ENCODE assay signal across 1 cellular context in the genomic region with DNA sequence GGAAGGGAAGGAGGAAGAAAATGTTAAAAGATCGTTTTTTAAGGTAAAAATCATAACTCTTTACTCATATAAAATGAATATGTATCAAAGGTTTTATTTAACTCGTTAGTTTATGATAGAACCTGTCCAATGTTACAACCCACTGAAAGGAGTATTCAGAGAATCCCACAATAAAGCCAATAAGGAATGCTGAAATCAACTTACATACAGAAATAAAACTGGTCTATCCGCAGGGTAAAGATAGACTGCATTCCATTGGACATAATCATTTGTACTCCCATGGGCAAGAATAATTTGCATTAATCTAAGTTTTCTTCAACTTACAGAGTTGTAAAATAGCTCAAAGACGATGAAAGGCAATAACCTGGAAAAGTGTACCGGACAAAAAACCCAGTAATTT.
TF ChIP-seq lines count a peak whose summit lies in the region.

No MANE protein-coding gene starts in this region.

TF ChIP-seq in SK-N-SH, 30 proteins besides CTCF, POLR2A, EP300 and RAD21 (continued from another document):
- TF ChIP-seq FOSL2 (IDR thresholded peaks at IDR 0.05; ENCODE audit: borderline replicate concordance, low read depth) (peak; percentile 44; the same call in 1 of the 2 replicates), TEAD4 (IDR thresholded peaks at IDR 0.05; ENCODE audit: borderline replicate concordance, insufficient read depth) (0 out of 2 replicates have a peak, but pooled peaks have one; percentile 9)
